ENCODE assay signal across 10 cellular contexts in the genomic region with DNA sequence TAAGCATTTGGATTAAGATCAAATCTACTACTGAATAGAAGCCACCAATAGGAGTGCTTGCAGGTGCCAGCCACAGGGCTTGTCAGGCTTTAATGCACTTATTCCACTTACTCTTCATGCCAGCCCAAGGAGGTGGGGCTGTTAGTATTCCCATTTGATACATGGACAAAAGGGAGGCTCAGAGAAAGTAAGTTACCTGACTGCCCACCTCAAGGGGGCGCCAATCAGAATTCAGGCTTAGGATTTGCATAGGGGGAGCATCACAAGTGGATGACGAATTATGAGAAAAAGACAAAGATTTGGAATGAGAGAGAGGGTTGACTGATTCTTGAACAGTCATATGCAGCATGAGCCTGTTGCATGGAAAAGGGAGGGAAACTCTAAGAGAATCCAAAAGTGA.
DNase-seq lines count a peak whose midpoint lies in the region; ATAC-seq and TF ChIP-seq lines count a peak whose summit lies in the region.
"Had no signal": no experiment of that assay in that cellular context is flagged by ENCODE, and none has a peak within 500 bp of the region (broad histone marks: within the 10 kb centered on the region; RNA-seq: fewer than 3 reads in every experiment).

No MANE protein-coding gene starts in this region.

- DNase-seq in NCI-H82 (lab: John Stamatoyannopoulos, UW) (peak; percentile 50), NCI-H82 treated with DMSO at 0.1 percent for 48 hours (lab: John Stamatoyannopoulos, UW; ENCODE audit: unreplicated experiment) (no peak), MM.1S (no peak), dermis blood vessel endothelial cell (peak; percentile 9), occipital lobe (lab: John Stamatoyannopoulos, UW) (no peak)
- peak; percentile 35 to 44 for DNase-seq in stimulated activated CD4-positive, alpha-beta T cell treated with anti-CD3 and anti-CD28 coated beads, Interleukin-2, amount 100 ng/mL, for 24 hours
- DNase-seq: central memory CD4-positive, alpha-beta T cell had no signal

- no peak overlapping the region for H2AFZ ChIP-seq in MM.1S (ENCODE audit: low read length)

- no peak overlapping the region for H3K27ac ChIP-seq in MM.1S (ENCODE audit: low read length)

- H3K79me2 ChIP-seq in MM.1S (ENCODE audit: low read length), result no peaks in the 10 kb centered on the region

- H3F3A ChIP-seq in MM.1S (ENCODE audit: insufficient read depth, low read length), result no peaks in the 10 kb centered on the region

- no peak overlapping the region for H3K4me3 ChIP-seq in MM.1S (ENCODE audit: low read length)

- no peaks in the 10 kb centered on the region for H4K20me1 ChIP-seq in MM.1S (ENCODE audit: insufficient read depth, low read length)

- H3K36me3 ChIP-seq in MM.1S (replicated peaks; ENCODE audit: insufficient read depth, low read length), result no peaks in the 10 kb centered on the region

- H3K9ac ChIP-seq in MM.1S (ENCODE audit: low read length), result no peak overlapping the region

- no peaks in the 10 kb centered on the region for H3K4me1 ChIP-seq in MM.1S (ENCODE audit: low read length)

- no peaks in the 10 kb centered on the region for H3K27me3 ChIP-seq in MM.1S (replicated peaks; ENCODE audit: insufficient read depth, low read length)

- no peaks in the 10 kb centered on the region for H3K9me3 ChIP-seq in MM.1S (replicated peaks; ENCODE audit: insufficient read depth, low read length)

- H3K4me2 ChIP-seq in MM.1S (ENCODE audit: low read depth, low read length), result no peak overlapping the region

- TF ChIP-seq CTCF in MM.1S (IDR thresholded peaks at IDR 0.05; ENCODE audit: low read length), result peak; percentile 34

- ATAC-seq in GM21576 (IDR thresholded peaks at IDR 0.05; ENCODE audit: unreplicated experiment), result no peak
- no peak for ATAC-seq in HG03460 (IDR thresholded peaks at IDR 0.05; ENCODE audit: unreplicated experiment)
- ATAC-seq: T-cell had no signal

- H3K9me2 ChIP-seq in MM.1S (replicated peaks; ENCODE audit: insufficient read depth, low read length), result no peaks in the 10 kb centered on the region

Comparison
In these comparisons a context has a peak if more than half of its experiments do, and no peak if none do; other contexts are left out.
1. DNase-seq: peak in NCI-H82 (single experiment), dermis blood vessel endothelial cell (single experiment) and stimulated activated CD4-positive, alpha-beta T cell treated with anti-CD3 and anti-CD28 coated beads, Interleukin-2, amount 100 ng/mL, for 24 hours (2 of 2); none in NCI-H82 treated with DMSO at 0.1 percent for 48 hours (single experiment), MM.1S (single experiment) and occipital lobe (single experiment).